Comparison of ENCODE assay signal across 10 cellular contexts in the genomic region with DNA sequence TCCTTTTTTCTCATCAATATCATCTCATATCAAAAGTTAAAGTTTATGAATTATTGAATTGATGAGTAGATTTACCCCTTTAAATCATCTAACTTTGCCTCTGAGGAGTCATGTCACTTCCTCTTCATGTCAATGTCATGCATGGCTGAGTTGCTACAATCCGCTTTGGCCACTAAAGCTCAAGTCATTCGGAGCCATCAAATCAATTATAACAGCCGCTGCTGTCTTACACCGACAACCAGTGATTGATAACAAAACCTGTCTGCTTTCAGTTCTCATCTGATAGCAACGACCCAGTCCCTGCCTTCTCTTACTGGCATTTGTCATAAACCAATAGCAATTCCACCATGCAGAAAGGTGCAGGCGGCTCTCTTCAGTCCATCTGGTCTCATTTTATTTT.
DNase-seq lines count a peak whose midpoint lies in the region; ATAC-seq and TF ChIP-seq lines count a peak whose summit lies in the region.
"Had no signal": no experiment of that assay in that cellular context is flagged by ENCODE, and none has a peak within 500 bp of the region (broad histone marks: within the 10 kb centered on the region; RNA-seq: fewer than 3 reads in every experiment).

No MANE protein-coding gene starts in this region.

- TF ChIP-seq CTCF in RWPE1 (conservative IDR thresholded peaks at IDR 0.05; ENCODE audit: low read depth) = no peak

- DNase-seq in T-helper 17 cell (no peak), dermis blood vessel endothelial cell (no peak), cortex of kidney (lab: John Stamatoyannopoulos, UW) (no peak), COR-L47 (lab: John Stamatoyannopoulos, UW) (no peak), RWPE1 (ENCODE audit: low spot score) (no peak)
- DNase-seq: MM.1S had no signal

- H3K27ac Mint-ChIP-seq in T-helper 17 cell = no peak overlapping the region

- H3K4me3 Mint-ChIP-seq in T-helper 17 cell = peak overlapping the region; percentile 43

- H3K27me3 Mint-ChIP-seq in T-helper 17 cell = no peaks in the 10 kb centered on the region

- CTCF ChIA-PET in RWPE1 (lab: Yijun Ruan, JAX) = interaction anchor here (0.8 kb wide), 1 partner anchor 24 kb away, joined by 3 read pairs; no protein-coding TSS in a partner anchor

- peak; percentile 100 for ATAC-seq in GM18502 (IDR thresholded peaks at IDR 0.05; ENCODE audit: poor library complexity, unreplicated experiment)
- peak; percentile 100 for ATAC-seq in GM19438 (IDR thresholded peaks at IDR 0.05; ENCODE audit: low read depth, unreplicated experiment)
- ATAC-seq in HG03039 (IDR thresholded peaks at IDR 0.05; ENCODE audit: unreplicated experiment) = peak; percentile 100
- ATAC-seq in T-helper 17 cell = no peak

- POLR2A ChIA-PET in RWPE1 (lab: Yijun Ruan, JAX; ENCODE audit: low non-redundant PET) = no interaction called here

- H3K4me1 Mint-ChIP-seq in T-helper 17 cell = no peaks in the 10 kb centered on the region

- H3K27ac ChIP-seq in RWPE1 = no peak overlapping the region
- H3K27ac ChIP-seq: epithelial cell of prostate had no signal

- no peaks in the 10 kb centered on the region for H3K9me3 ChIP-seq in T-helper 17 cell (ENCODE audit: control insufficient read depth, low read length, poor library complexity, severe bottlenecking)

- peaks cover 2% of the 10 kb centered on the region for H3K36me3 Mint-ChIP-seq in T-helper 17 cell (ENCODE audit: low read depth)
